ENCODE assay signal across 1 cellular context in genomic region chr11:2257023-2257700, GRCh38.
TF ChIP-seq lines count a peak whose summit lies in the region.

No MANE protein-coding gene starts in this region.

TF ChIP-seq in HepG2, 621 proteins besides CTCF, POLR2A, EP300 and RAD21:
- TF ChIP-seq ZNF572 (CRISPR knock-in tag; IDR thresholded peaks at IDR 0.05) (no peak), ARNTL (CRISPR knock-in tag; IDR thresholded peaks at IDR 0.05) (no peak), NFIC (IDR thresholded peaks at IDR 0.05; ENCODE audit: low read length) (no peak), ZNF280B (CRISPR knock-in tag; IDR thresholded peaks at IDR 0.05; ENCODE audit: borderline replicate concordance) (no peak), RNF2 (conservative IDR thresholded peaks at IDR 0.05; ENCODE audit: low read depth) (no peak), TEAD3 (CRISPR knock-in tag; optimal IDR thresholded peaks at IDR 0.05; ENCODE audit: borderline replicate concordance) (no peak), GABPB1 (CRISPR knock-in tag; IDR thresholded peaks at IDR 0.05) (no peak), ZBTB10 (CRISPR knock-in tag; IDR thresholded peaks at IDR 0.05; ENCODE audit: borderline replicate concordance) (no peak), ZNF446 (CRISPR knock-in tag; IDR thresholded peaks at IDR 0.05) (no peak), ZNF33A (CRISPR knock-in tag; IDR thresholded peaks at IDR 0.05; ENCODE audit: borderline replicate concordance) (no peak), SRSF4 (IDR thresholded peaks at IDR 0.05; ENCODE audit: low read depth, low read length, poor library complexity, severe bottlenecking) (no peak)
- TF ChIP-seq, protein P1, sequence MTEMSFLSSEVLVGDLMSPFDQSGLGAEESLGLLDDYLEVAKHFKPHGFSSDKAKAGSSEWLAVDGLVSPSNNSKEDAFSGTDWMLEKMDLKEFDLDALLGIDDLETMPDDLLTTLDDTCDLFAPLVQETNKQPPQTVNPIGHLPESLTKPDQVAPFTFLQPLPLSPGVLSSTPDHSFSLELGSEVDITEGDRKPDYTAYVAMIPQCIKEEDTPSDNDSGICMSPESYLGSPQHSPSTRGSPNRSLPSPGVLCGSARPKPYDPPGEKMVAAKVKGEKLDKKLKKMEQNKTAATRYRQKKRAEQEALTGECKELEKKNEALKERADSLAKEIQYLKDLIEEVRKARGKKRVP (CRISPR knock-in tag; IDR thresholded peaks at IDR 0.05) = no peak
- TF ChIP-seq, protein P2, sequence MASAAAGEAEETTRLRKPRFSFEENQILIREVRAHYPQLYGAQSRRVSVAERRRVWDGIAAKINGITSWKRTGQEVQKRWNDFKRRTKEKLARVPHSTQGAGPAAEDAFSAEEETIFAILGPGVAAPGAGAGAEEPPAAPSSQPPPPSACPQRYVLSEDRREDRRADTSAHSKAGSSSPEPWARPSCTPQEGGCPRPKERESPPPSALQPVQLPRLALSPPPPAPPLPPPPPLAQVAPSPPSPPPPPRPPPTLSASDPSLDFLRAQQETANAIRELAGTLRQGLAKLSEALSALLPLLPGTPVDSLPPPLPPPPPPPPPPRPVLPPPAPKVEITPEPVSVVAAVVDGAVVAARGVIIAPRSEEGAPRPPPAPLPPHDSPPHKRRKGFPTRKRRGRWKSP (CRISPR knock-in tag; IDR thresholded peaks at IDR 0.05) = no peak
- TF ChIP-seq, protein P3, sequence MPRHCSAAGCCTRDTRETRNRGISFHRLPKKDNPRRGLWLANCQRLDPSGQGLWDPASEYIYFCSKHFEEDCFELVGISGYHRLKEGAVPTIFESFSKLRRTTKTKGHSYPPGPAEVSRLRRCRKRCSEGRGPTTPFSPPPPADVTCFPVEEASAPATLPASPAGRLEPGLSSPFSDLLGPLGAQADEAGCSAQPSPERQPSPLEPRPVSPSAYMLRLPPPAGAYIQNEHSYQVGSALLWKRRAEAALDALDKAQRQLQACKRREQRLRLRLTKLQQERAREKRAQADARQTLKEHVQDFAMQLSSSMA (CRISPR knock-in tag; IDR thresholded peaks at IDR 0.05) = no peak
